Comparison of ENCODE assay signal across 32 cellular contexts in genomic region chr10:3928078-3928477, GRCh38.
"Had no signal": no experiment of that assay in that cellular context is flagged by ENCODE, and none has a peak within 500 bp of the region (broad histone marks: within the 10 kb centered on the region; RNA-seq: fewer than 3 reads in every experiment).

No MANE protein-coding gene starts in this region.

- DNase-seq: activated B cell treated with CpG ODN at 0.5 μM for 24 hours; activated CD4-positive, alpha-beta T cell treated with anti-CD3 and anti-CD28 coated beads for 4 hours; activated CD4-positive, CD25-positive, alpha-beta regulatory T cell treated with anti-CD3 and anti-CD28 coated beads, Interleukin-2, amount 50 U/mL, for 72 hours; activated CD8-positive, alpha-beta memory T cell treated with anti-CD3 and anti-CD28 coated beads, Interleukin-2, amount 50 U/mL, for 4 hours; activated gamma-delta T cell treated with Interleukin-2 at 50 U/mL for 16 hours; activated naive CD4-positive, alpha-beta T cell treated with anti-CD3 and anti-CD28 coated beads for 36 hours; activated T-cell treated with anti-CD3 and anti-CD28 coated beads for 4 hours; activated T-cell treated with anti-CD3 and anti-CD28 coated beads, Interleukin-2, amount 50 U/mL, for 4 hours; amniotic stem cell; aorta; brain microvascular endothelial cell; central memory CD4-positive, alpha-beta T cell; colonic mucosa; Kasumi-1; KG1; MG63; NCI-H1048; NCI-H1105 treated with DMSO at 0.1 percent for 48 hours; NCI-H1436; NCI-H1694; NCI-H1930; NCI-H2081 treated with DMSO at 0.1 percent for 48 hours; NCI-H226; NCI-H446 treated with DMSO at 0.1 percent for 48 hours; NCI-H524; Peyer's patch; SW 1271; T-helper 1 cell; T-helper 9 cell had no signal

- H3K4me1 Mint-ChIP-seq: activated B cell treated with CpG ODN at 0.5 μM for 24 hours had no signal

- ATAC-seq: activated naive CD4-positive, alpha-beta T cell treated with anti-CD3 and anti-CD28 coated beads, Interleukin-2, amount 50 U/mL, for 72 hours; activated T-cell treated with anti-CD3 and anti-CD28 coated beads, Interleukin-2, amount 50 U/mL, for 4 hours; Right ventricle myocardium inferior had no signal

- H3K9me3 Mint-ChIP-seq: activated B cell treated with CpG ODN at 0.5 μM for 24 hours; activated naive CD4-positive, alpha-beta T cell treated with anti-CD3 and anti-CD28 coated beads for 36 hours; activated T-cell treated with anti-CD3 and anti-CD28 coated beads, Interleukin-2, amount 50 U/mL, for 4 hours had no signal

- H3K27ac Mint-ChIP-seq: activated B cell treated with CpG ODN at 0.5 μM for 24 hours; activated naive CD4-positive, alpha-beta T cell treated with anti-CD3 and anti-CD28 coated beads for 36 hours had no signal

- H3K27me3 Mint-ChIP-seq: activated B cell treated with CpG ODN at 0.5 μM for 24 hours had no signal

- H3K4me3 Mint-ChIP-seq: activated B cell treated with CpG ODN at 0.5 μM for 24 hours; activated naive CD4-positive, alpha-beta T cell treated with anti-CD3 and anti-CD28 coated beads for 36 hours; activated T-cell treated with anti-CD3 and anti-CD28 coated beads, Interleukin-2, amount 50 U/mL, for 4 hours; activated T-helper 1 cell treated with anti-CD3 and anti-CD28 coated beads, Interleukin-12 subunit alpha, Interleukin-12 subunit beta, Interleukin-2, Interleukin-4 antibody, amounts not matched to agents 30 ng/mL and 10 ng/mL and 1 ng/mL, durations not matched to agents 14 hours and 24 hours and 36 hours had no signal
